In genomic region chr7:25391295-25391861, GRCh38 we compare ENCODE assay signal across 8 cellular contexts.
DNase-seq lines count a peak whose midpoint lies in the region; TF ChIP-seq lines count a peak whose summit lies in the region.

No MANE protein-coding gene starts in this region.

- no peaks in the 10 kb centered on the region for H3K9me2 ChIP-seq in DOHH2 (replicated peaks; ENCODE audit: control insufficient read depth, low read length)

- TF ChIP-seq CTCF in DOHH2 (IDR thresholded peaks at IDR 0.05; ENCODE audit: low read depth, low read length, poor library complexity, severe bottlenecking) (peak; percentile 55), colonic mucosa (IDR thresholded peaks at IDR 0.05) (peak; percentile 32), osteoblast (IDR thresholded peaks at IDR 0.05; ENCODE audit: extremely low read depth, low read depth, low read length) (peak; percentile 58)

- intact Hi-C loops in colonic mucosa (cut with DNase I) = loop anchor here (5.0 kb wide), 1 partner anchor 461 kb away; no protein-coding TSS in a partner anchor

- H3K4me2 ChIP-seq in DOHH2 (ENCODE audit: low read length) = no peak overlapping the region
- H3K4me2 ChIP-seq in osteoblast (ENCODE audit: insufficient read depth, low read length) = peak overlapping the region; percentile 34

- H4K20me1 ChIP-seq in DOHH2 (ENCODE audit: control insufficient read depth, insufficient read depth, low read depth, low read length) (no peaks in the 10 kb centered on the region), osteoblast (ENCODE audit: insufficient read depth, low read length) (no peaks in the 10 kb centered on the region)

- no peak overlapping the region for H2AFZ ChIP-seq in osteoblast (ENCODE audit: low read length)

- no peak overlapping the region for H3K9ac ChIP-seq in colonic mucosa (ENCODE audit: low read depth in 2 of 2, low read length in 2 of 2)

- no peaks in the 10 kb centered on the region for H3F3A ChIP-seq in DOHH2 (ENCODE audit: control insufficient read depth, insufficient read depth)

- peak; percentile 55 for DNase-seq in NAMALWA (ENCODE audit: low spot score)
- no peak for DNase-seq in colonic mucosa
- DNase-seq in osteoblast (ENCODE audit: insufficient read length, low spot score, missing footprints) = peak; percentile 14
- DNase-seq in UCSD-AML1 (lab: John Stamatoyannopoulos, UW; ENCODE audit: unreplicated experiment) = no peak
- DNase-seq in GF-D8 (lab: John Stamatoyannopoulos, UW) = no peak
- no peak for DNase-seq in activated CD8-positive, alpha-beta memory T cell treated with anti-CD3 and anti-CD28 coated beads, Interleukin-2, amount 50 U/mL, for 4 hours
- no peak for DNase-seq in COLO668 (lab: John Stamatoyannopoulos, UW; ENCODE audit: unreplicated experiment)

- no peaks in the 10 kb centered on the region for H3K79me2 ChIP-seq in DOHH2 (ENCODE audit: control insufficient read depth, low read length)
- no peaks in the 10 kb centered on the region for H3K79me2 ChIP-seq in osteoblast (ENCODE audit: insufficient read depth, low read length)

- H3K27ac ChIP-seq in DOHH2 (ENCODE audit: low read depth, low read length) (no peak overlapping the region), colonic mucosa (peak overlapping the region; percentile 25), osteoblast (ENCODE audit: low read depth, low read length) (no peak overlapping the region)

- H3K9me3 ChIP-seq in DOHH2 (ENCODE audit: control insufficient read depth, insufficient read depth, low read length) (no peaks in the 10 kb centered on the region), colonic mucosa (no peaks in the 10 kb centered on the region), osteoblast (ENCODE audit: low read depth, low read length) (no peaks in the 10 kb centered on the region)

- H3K27me3 ChIP-seq in DOHH2 (ENCODE audit: control insufficient read depth, low read length) = peaks cover 23% of the 10 kb centered on the region
- no peaks in the 10 kb centered on the region for H3K27me3 ChIP-seq in colonic mucosa
- no peaks in the 10 kb centered on the region for H3K27me3 ChIP-seq in osteoblast (ENCODE audit: insufficient read depth, low read length)

- H3K4me1 ChIP-seq in DOHH2 (ENCODE audit: control insufficient read depth, low read length) = no peaks in the 10 kb centered on the region
- peaks cover 11% of the 10 kb centered on the region for H3K4me1 ChIP-seq in colonic mucosa
- peaks cover 7% of the 10 kb centered on the region for H3K4me1 ChIP-seq in osteoblast (ENCODE audit: insufficient read depth, low read length)

- no peak overlapping the region for H3K4me3 ChIP-seq in DOHH2 (ENCODE audit: low read length)
- no peak overlapping the region for H3K4me3 ChIP-seq in colonic mucosa
- no peak overlapping the region for H3K4me3 ChIP-seq in osteoblast (ENCODE audit: insufficient read depth, low read length)

- no peaks in the 10 kb centered on the region for H3K36me3 ChIP-seq in DOHH2 (ENCODE audit: control insufficient read depth, low read length)
- H3K36me3 ChIP-seq in colonic mucosa = no peaks in the 10 kb centered on the region
- H3K36me3 ChIP-seq in osteoblast (ENCODE audit: insufficient read depth, low read length) = no peaks in the 10 kb centered on the region

Comparison
In these comparisons a context has a peak if more than half of its experiments do, and no peak if none do; other contexts are left out.
1. DNase-seq: peak in NAMALWA (single experiment) and osteoblast (single experiment); none in colonic mucosa (single experiment), UCSD-AML1 (single experiment), GF-D8 (single experiment), activated CD8-positive, alpha-beta memory T cell treated with anti-CD3 and anti-CD28 coated beads, Interleukin-2, amount 50 U/mL, for 4 hours (single experiment) and COLO668 (single experiment).
2. Peak in every context shown above with its lines, with median percentiles within 50 percentile points of each other: CTCF ChIP-seq.